1 cellular context compared by ENCODE assay signal in the genomic region with DNA sequence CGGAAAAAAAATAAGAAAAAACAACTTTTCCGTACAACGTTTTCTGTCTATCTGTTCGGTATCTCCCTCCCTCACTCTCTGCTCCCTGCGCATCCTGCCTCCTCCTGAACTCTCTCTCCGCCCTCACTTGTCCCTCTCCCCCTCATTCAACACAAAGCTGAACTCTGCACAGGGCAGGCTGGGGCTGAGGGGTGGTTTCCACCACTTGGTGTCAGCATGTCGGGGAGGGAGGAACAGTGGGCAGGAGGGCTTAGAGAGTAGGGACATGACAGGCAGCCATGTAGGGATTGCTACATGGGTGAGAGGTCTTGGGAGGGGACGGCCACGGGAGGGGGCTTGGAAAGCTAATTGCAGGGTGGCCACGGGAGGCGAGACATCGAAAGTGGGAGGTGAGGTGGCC.
A peak's percentile ranks its signal among the peaks of the same experiment; 100 is the strongest.
TF ChIP-seq lines count a peak whose summit lies in the region.

No MANE protein-coding gene starts in this region.

TF ChIP-seq in HepG2, 621 proteins besides CTCF, POLR2A, EP300 and RAD21 (continued from another document):
- TF ChIP-seq, protein P1, sequence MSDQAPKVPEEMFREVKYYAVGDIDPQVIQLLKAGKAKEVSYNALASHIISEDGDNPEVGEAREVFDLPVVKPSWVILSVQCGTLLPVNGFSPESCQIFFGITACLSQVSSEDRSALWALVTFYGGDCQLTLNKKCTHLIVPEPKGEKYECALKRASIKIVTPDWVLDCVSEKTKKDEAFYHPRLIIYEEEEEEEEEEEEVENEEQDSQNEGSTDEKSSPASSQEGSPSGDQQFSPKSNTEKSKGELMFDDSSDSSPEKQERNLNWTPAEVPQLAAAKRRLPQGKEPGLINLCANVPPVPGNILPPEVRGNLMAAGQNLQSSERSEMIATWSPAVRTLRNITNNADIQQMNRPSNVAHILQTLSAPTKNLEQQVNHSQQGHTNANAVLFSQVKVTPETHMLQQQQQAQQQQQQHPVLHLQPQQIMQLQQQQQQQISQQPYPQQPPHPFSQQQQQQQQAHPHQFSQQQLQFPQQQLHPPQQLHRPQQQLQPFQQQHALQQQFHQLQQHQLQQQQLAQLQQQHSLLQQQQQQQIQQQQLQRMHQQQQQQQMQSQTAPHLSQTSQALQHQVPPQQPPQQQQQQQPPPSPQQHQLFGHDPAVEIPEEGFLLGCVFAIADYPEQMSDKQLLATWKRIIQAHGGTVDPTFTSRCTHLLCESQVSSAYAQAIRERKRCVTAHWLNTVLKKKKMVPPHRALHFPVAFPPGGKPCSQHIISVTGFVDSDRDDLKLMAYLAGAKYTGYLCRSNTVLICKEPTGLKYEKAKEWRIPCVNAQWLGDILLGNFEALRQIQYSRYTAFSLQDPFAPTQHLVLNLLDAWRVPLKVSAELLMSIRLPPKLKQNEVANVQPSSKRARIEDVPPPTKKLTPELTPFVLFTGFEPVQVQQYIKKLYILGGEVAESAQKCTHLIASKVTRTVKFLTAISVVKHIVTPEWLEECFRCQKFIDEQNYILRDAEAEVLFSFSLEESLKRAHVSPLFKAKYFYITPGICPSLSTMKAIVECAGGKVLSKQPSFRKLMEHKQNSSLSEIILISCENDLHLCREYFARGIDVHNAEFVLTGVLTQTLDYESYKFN (CRISPR knock-in tag; conservative IDR thresholded peaks at IDR 0.05): 0 out of 2 replicates have a peak, but pooled peaks have one; percentile 22
- TF ChIP-seq YEATS4 (CRISPR knock-in tag; IDR thresholded peaks at IDR 0.05; ENCODE audit: borderline replicate concordance) (no peak), GATAD2A (CRISPR knock-in tag; IDR thresholded peaks at IDR 0.05) (0 out of 2 replicates have a peak, but pooled peaks have one; percentile 20), SRY (CRISPR knock-in tag; IDR thresholded peaks at IDR 0.05) (no peak), HOXA7 (CRISPR knock-in tag; IDR thresholded peaks at IDR 0.05) (no peak), SOX6 (IDR thresholded peaks at IDR 0.05) (no peak), SOX6 (CRISPR knock-in tag; IDR thresholded peaks at IDR 0.05) (no peak), NFKB2 (CRISPR knock-in tag; IDR thresholded peaks at IDR 0.05; ENCODE audit: borderline replicate concordance) (no peak)
- TF ChIP-seq, protein P2, sequence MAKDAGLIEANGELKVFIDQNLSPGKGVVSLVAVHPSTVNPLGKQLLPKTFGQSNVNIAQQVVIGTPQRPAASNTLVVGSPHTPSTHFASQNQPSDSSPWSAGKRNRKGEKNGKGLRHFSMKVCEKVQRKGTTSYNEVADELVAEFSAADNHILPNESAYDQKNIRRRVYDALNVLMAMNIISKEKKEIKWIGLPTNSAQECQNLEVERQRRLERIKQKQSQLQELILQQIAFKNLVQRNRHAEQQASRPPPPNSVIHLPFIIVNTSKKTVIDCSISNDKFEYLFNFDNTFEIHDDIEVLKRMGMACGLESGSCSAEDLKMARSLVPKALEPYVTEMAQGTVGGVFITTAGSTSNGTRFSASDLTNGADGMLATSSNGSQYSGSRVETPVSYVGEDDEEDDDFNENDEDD (CRISPR knock-in tag; IDR thresholded peaks at IDR 0.05; ENCODE audit: borderline replicate concordance): peak; percentile 33; the same call in 1 of the 2 replicates
- TF ChIP-seq, protein P3, sequence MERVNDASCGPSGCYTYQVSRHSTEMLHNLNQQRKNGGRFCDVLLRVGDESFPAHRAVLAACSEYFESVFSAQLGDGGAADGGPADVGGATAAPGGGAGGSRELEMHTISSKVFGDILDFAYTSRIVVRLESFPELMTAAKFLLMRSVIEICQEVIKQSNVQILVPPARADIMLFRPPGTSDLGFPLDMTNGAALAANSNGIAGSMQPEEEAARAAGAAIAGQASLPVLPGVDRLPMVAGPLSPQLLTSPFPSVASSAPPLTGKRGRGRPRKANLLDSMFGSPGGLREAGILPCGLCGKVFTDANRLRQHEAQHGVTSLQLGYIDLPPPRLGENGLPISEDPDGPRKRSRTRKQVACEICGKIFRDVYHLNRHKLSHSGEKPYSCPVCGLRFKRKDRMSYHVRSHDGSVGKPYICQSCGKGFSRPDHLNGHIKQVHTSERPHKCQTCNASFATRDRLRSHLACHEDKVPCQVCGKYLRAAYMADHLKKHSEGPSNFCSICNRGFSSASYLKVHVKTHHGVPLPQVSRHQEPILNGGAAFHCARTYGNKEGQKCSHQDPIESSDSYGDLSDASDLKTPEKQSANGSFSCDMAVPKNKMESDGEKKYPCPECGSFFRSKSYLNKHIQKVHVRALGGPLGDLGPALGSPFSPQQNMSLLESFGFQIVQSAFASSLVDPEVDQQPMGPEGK (CRISPR knock-in tag; IDR thresholded peaks at IDR 0.05): peak; percentile 73
